ENCODE assay signal across 8 cellular contexts in the genomic region with DNA sequence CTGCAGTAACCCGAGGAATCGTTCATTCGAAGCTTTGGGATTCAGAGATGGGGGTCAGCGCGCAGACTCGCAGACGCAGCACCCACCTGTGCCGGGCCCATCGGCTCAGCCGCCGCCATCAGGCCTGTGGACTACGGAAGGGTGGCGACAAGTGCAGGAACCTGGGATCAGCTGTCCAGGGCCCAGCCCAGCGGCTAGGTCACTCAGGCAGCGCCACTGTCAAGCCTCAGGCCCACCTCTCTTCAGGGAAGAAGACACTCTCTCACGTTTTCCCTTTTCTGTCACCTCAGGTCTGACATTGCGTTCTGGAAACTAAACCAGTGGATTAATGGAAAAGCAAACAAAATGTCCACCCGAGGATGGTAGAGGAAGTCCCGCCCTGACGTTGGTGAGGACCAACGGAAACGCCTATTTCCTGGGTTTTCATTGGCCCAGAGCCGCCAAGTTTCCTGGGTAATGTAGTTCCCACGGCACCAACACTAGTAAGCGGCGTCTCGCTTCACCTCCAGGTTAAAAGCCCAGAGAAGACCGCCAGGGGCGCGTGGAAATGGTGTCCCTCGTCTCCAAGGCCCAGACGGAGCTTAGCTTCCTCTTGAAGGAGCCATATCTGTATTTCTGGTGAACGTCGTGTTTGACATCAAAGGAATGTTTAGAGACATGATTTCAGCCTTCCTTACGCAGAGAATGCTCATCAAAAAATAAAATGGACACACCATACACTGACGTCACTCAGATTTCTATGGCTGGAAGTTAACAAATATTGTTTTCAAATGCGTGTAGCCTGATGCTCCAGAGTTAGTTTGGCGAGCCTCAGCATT. TPM values are rescaled to one million over a fixed set of nuclear protein-coding genes. Genes with fewer than 3 reads are reported as not detected.
A peak's percentile ranks its signal among the peaks of the same experiment; 100 is the strongest.
DNase-seq lines count a peak whose midpoint lies in the region; ATAC-seq lines count a peak whose summit lies in the region.

A gene (minus strand): TSS at position 376 of the 818 bp plus-strand sequence. CDS start 257 bp downstream, at position 119.

- peaks cover 3% of the 10 kb centered on the region for H3K27me3 ChIP-seq in mononuclear cell (ENCODE audit: insufficient read depth, low read length)

- peak; percentile 89 for DNase-seq in COLO829 (ENCODE audit: low spot score)
- peak; percentile 85 for DNase-seq in HS-27A (ENCODE audit: low read depth)
- DNase-seq in NK-92 treated with Interleukin-12 subunit alpha and Interleukin-12 subunit beta, amount 100 ng/mL, for 24 hours (lab: John Stamatoyannopoulos, UW) = peak; percentile 66
- peak; percentile 82 for DNase-seq in activated T-cell treated with anti-CD3 and anti-CD28 coated beads for 24 hours (ENCODE audit: low read depth)
- peak; percentile 74 for DNase-seq in epithelial cell of prostate (ENCODE audit: low read depth, low spot score)
- DNase-seq in stimulated activated CD8-positive, alpha-beta memory T cell treated with anti-CD3 and anti-CD28 coated beads, Interleukin-2, amount 100 ng/mL, for 48 hours (ENCODE audit: low read depth in 2 of 2) = peak; percentile 66 to 74

- H3K27ac ChIP-seq in epithelial cell of prostate = peak within 1 kb of the TSS; percentile 46

- peaks cover 10% of the 10 kb centered on the region for H3K4me1 ChIP-seq in mononuclear cell (ENCODE audit: insufficient read depth, low read length)

- H3K9me3 ChIP-seq in mononuclear cell (ENCODE audit: low read depth, low read length) = peaks cover 55% of the 10 kb centered on the region

- H3K4me3 ChIP-seq in mononuclear cell (ENCODE audit: low read length) = peak within 1 kb of the TSS; percentile 69

- ATAC-seq in GM19463 (IDR thresholded peaks at IDR 0.05; ENCODE audit: unreplicated experiment) = peak; percentile 98

RNA-seq across cellular contexts. Expression of the gene that starts here (rescaled TPM):
- total RNA-seq in mononuclear cell = 2.6 TPM

Comparison
In these comparisons a context has a peak if more than half of its experiments do, and no peak if none do; other contexts are left out.
1. Peak in every context shown above with its lines: DNase-seq, ATAC-seq, H3K4me3 ChIP-seq and H3K27ac ChIP-seq.